ENCODE assay signal across 10 cellular contexts in the genomic region with DNA sequence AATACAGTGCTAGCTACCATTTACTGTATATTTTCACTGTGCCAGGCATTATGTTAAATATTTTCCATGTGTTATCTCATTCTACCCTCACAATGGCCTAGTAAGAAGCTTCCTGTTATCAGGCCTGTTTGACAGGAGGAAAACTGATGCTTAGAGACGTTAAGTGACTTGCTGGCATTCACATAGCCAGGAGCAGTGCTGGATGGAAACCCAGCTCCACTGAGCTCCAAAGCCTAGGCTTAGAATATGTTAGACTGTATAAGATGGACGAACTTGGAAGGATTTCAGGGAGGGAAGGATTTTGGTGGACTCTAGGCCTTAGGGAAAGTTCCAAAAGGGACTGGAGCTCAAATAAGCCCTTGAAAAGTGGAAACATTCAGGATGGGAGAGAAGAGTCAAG. TPM values are rescaled to one million over a fixed set of nuclear protein-coding genes. Genes with fewer than 3 reads are reported as not detected.
DNase-seq lines count a peak whose midpoint lies in the region; ATAC-seq and TF ChIP-seq lines count a peak whose summit lies in the region.
"Had no signal": no experiment of that assay in that cellular context is flagged by ENCODE, and none has a peak within 500 bp of the region (broad histone marks: within the 10 kb centered on the region; RNA-seq: fewer than 3 reads in every experiment).

No MANE protein-coding gene starts in this region.

- peak overlapping the region; percentile 97 for H3K4me2 ChIP-seq in BLaER1

- H3K36me3 Mint-ChIP-seq in chondrocyte (ENCODE audit: low read depth): no peaks in the 10 kb centered on the region
- H3K36me3 Mint-ChIP-seq in natural killer cell: no peaks in the 10 kb centered on the region

- H3K4me3 ChIP-seq in BLaER1 (peak overlapping the region; percentile 83), NB4 (ENCODE audit: low read depth, low read length) (peak overlapping the region; percentile 89)

- no peaks in the 10 kb centered on the region for H3K9me3 ChIP-seq in BLaER1

- H3K4me1 Mint-ChIP-seq in chondrocyte (ENCODE audit: low read depth) (peaks cover 72% of the 10 kb centered on the region), natural killer cell (peaks cover 72 to 82% of the 10 kb centered on the region in 2 donors)

- intact Hi-C loops in natural killer cell (cut with micrococcal nuclease): loop anchor here (5.0 kb wide), 2 partner anchors 96 to 144 kb away; no protein-coding TSS in a partner anchor

- H3K4me1 ChIP-seq in BLaER1: peaks cover 78% of the 10 kb centered on the region

- H3K27me3 ChIP-seq in BLaER1: no peaks in the 10 kb centered on the region

- peak overlapping the region; percentile 84 for H3K9ac ChIP-seq in BLaER1

- ATAC-seq in natural killer cell (no peak), left lobe of liver (no peak)

- peak overlapping the region; percentile 87 for H3K27ac ChIP-seq in BLaER1

- H3K4me3 Mint-ChIP-seq in chondrocyte (ENCODE audit: unreplicated experiment): peak overlapping the region; percentile 86
- H3K4me3 Mint-ChIP-seq in natural killer cell: peak overlapping the region; percentile 97

- H3K27me3 Mint-ChIP-seq in chondrocyte (ENCODE audit: low read depth): no peaks in the 10 kb centered on the region
- peaks cover 0 to 3% of the 10 kb centered on the region in 2 donors for H3K27me3 Mint-ChIP-seq in natural killer cell (ENCODE audit: low read depth in 2 of 2)

- H4K20me1 ChIP-seq in BLaER1: peaks cover 50% of the 10 kb centered on the region

- DNase-seq in NB4 (ENCODE audit: low read depth): peak; percentile 51
- DNase-seq in chondrocyte (ENCODE audit: low spot score): no peak
- DNase-seq in natural killer cell: no peak
- no peak for DNase-seq in NCI-H1694 treated with DMSO at 0.1 percent for 48 hours (lab: John Stamatoyannopoulos, UW)
- no peak for DNase-seq in D341Med (ENCODE audit: low spot score)
- no peak for DNase-seq in LoVo (ENCODE audit: low spot score)
- no peak for DNase-seq in left lobe of liver (ENCODE audit: low spot score)
- DNase-seq: mesendoderm, NCI-H524 had no signal

- H3K9me3 Mint-ChIP-seq in chondrocyte (ENCODE audit: low read depth) (no peaks in the 10 kb centered on the region), natural killer cell (no peaks in the 10 kb centered on the region)

- TF ChIP-seq CTCF in NB4 (IDR thresholded peaks at IDR 0.05; ENCODE audit: low read depth, low read length) (no peak), chondrocyte (IDR thresholded peaks at IDR 0.05) (no peak), natural killer cell (IDR thresholded peaks at IDR 0.05) (no peak)

- TF ChIP-seq POLR2A in NB4 (IDR thresholded peaks at IDR 0.05; ENCODE audit: extremely low read depth, insufficient read length): no peak

- H3K36me3 ChIP-seq in BLaER1: peaks cover 29% of the 10 kb centered on the region

- H3K27ac Mint-ChIP-seq in chondrocyte (ENCODE audit: unreplicated experiment): peak overlapping the region; percentile 68
- peak overlapping the region; percentile 55 to 88 for H3K27ac Mint-ChIP-seq in natural killer cell

RNA-seq across cellular contexts. Expression of a gene that starts 2.1 kb away (rescaled TPM):
- total RNA-seq in chondrocyte: 176 to 179 TPM (median 177 TPM) in 3 replicates
- 100 to 1,000 TPM; 354 to 638 (median 490) TPM for total RNA-seq in natural killer cell
- total RNA-seq in left lobe of liver: 11.7 TPM

Comparison
In these comparisons a context has a peak if more than half of its experiments do, and no peak if none do; other contexts are left out.
1. RNA of a gene that starts 2.1 kb away (total RNA-seq): 354 to 638 TPM in natural killer cell and 176 to 179 TPM in chondrocyte; 11.7 TPM in left lobe of liver (single experiment); every median in the first group is over 10 times any median in the second.